Comparison of ENCODE assay signal across 36 cellular contexts in the genomic region with DNA sequence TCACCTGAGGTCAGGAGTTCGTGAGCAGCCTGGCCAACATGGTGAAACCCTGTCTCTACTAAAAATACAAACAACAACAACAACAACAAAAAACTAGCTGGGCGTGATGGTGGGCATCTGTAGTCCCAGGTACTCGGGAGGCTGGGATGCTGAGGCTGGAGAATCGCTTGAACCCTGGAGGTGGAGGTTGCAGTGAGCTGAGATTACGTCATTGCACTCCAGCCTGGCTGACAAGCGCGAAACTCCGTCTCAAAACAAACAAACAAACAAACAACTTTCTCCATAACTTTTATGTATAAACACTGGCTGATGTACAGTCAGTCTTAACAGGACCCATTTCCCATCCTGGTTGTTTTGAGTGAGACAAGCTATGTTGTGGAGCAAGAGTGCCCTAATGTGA. TPM values are rescaled to one million over a fixed set of nuclear protein-coding genes. Genes with fewer than 3 reads are reported as not detected.
"Had no signal": no experiment of that assay in that cellular context is flagged by ENCODE, and none has a peak within 500 bp of the region (broad histone marks: within the 10 kb centered on the region; RNA-seq: fewer than 3 reads in every experiment).

No MANE protein-coding gene starts in this region.

- H3K9me3 ChIP-seq: ovary, psoas muscle, spleen, stomach, thoracic aorta, thyroid gland, tibial nerve, upper lobe of left lung, vagina had no signal

- H3K36me3 ChIP-seq: neural progenitor cell, ovary, spleen, stomach, thoracic aorta, thyroid gland, tibial nerve, upper lobe of left lung, vagina had no signal

- H3K4me3 ChIP-seq: neural progenitor cell, ovary, psoas muscle, skin epidermis, smooth muscle cell, spleen, stomach, thoracic aorta, thyroid gland, tibial nerve, upper lobe of left lung, vagina had no signal

- H3K9me3 Mint-ChIP-seq: naive thymus-derived CD4-positive, alpha-beta T cell; natural killer cell; stimulated activated effector memory CD8-positive, alpha-beta T cell treated with anti-CD3 and anti-CD28 coated beads, Interleukin-12 subunit alpha, Interleukin-12 subunit beta, amount 100 ng/mL, for 72 hours; stimulated activated naive B cell treated with anti-CD40 and anti-IgM and Interleukin-4, amounts not matched to agents 10 μg/mL and 1 μg/mL and 100 μg/mL, for 72 hours; stimulated activated naive CD8-positive, alpha-beta T cell treated with anti-CD3 and anti-CD28 coated beads, Interleukin-15, Interleukin-2, amounts not matched to agents 100 ng/mL and 50 ng/mL, for 24 hours had no signal

- H2AFZ ChIP-seq: neural progenitor cell, parathyroid adenoma had no signal

- H3K79me2 ChIP-seq: parathyroid adenoma had no signal

- H3K27ac ChIP-seq: neural progenitor cell, ovary, parathyroid adenoma, psoas muscle, skin epidermis, spleen, stomach, thoracic aorta, thyroid gland, tibial nerve, upper lobe of left lung, vagina had no signal

- H3K4me2 ChIP-seq: neural progenitor cell, smooth muscle cell had no signal

- H3K4me1 Mint-ChIP-seq: naive thymus-derived CD4-positive, alpha-beta T cell; natural killer cell; nephron; neural progenitor cell; stimulated activated effector memory CD8-positive, alpha-beta T cell treated with anti-CD3 and anti-CD28 coated beads, Interleukin-12 subunit alpha, Interleukin-12 subunit beta, amount 100 ng/mL, for 72 hours; stimulated activated naive B cell treated with anti-CD40 and anti-IgM and Interleukin-4, amounts not matched to agents 10 μg/mL and 1 μg/mL and 100 μg/mL, for 72 hours had no signal

- DNase-seq: naive thymus-derived CD4-positive, alpha-beta T cell; natural killer cell; nucleus accumbens; ovary; posterior cingulate gyrus; psoas muscle; right cardiac atrium; spleen; stimulated activated CD4-positive, alpha-beta T cell treated with anti-CD3 and anti-CD28 coated beads, Interleukin-12 subunit alpha, Interleukin-12 subunit beta, amount 100 ng/mL, for 4 hours; stimulated activated CD4-positive, alpha-beta T cell treated with anti-CD3 and anti-CD28 coated beads, Interleukin-1b, Interleukin-23, amount 100 ng/mL, for 48 hours; stimulated activated CD4-positive, alpha-beta T cell treated with anti-CD3 and anti-CD28 coated beads, Interleukin-2, amount 100 ng/mL, for 48 hours; stimulated activated CD4-positive, alpha-beta T cell treated with anti-CD3 and anti-CD28 coated beads, Interleukin-4, amount 100 ng/mL, for 24 hours; stimulated activated naive B cell treated with anti-CD40 and anti-IgM and Interleukin-4, amounts not matched to agents 10 μg/mL and 1 μg/mL and 100 μg/mL, for 72 hours; stimulated activated naive CD4-positive, alpha-beta T cell treated with Interleukin-2 at 50 U/mL for 16 hours; stomach; thyroid gland; trophoblast cell had no signal

- H3K9ac ChIP-seq: neural progenitor cell, parathyroid adenoma had no signal

- H3K4me1 ChIP-seq: neural progenitor cell, psoas muscle, spleen, stomach, thyroid gland, tibial nerve, upper lobe of left lung, vagina had no signal

- H3K4me3 Mint-ChIP-seq: naive thymus-derived CD4-positive, alpha-beta T cell; natural killer cell; nephron; neural progenitor cell; stimulated activated effector memory CD8-positive, alpha-beta T cell treated with anti-CD3 and anti-CD28 coated beads, Interleukin-12 subunit alpha, Interleukin-12 subunit beta, amount 100 ng/mL, for 72 hours; stimulated activated naive B cell treated with anti-CD40 and anti-IgM and Interleukin-4, amounts not matched to agents 10 μg/mL and 1 μg/mL and 100 μg/mL, for 72 hours; stimulated activated naive CD8-positive, alpha-beta T cell treated with anti-CD3 and anti-CD28 coated beads, Interleukin-15, Interleukin-2, amounts not matched to agents 100 ng/mL and 50 ng/mL, for 24 hours had no signal

- ATAC-seq: naive thymus-derived CD4-positive, alpha-beta T cell; natural killer cell; psoas muscle; right cardiac atrium; sciatic nerve; stimulated activated effector memory CD8-positive, alpha-beta T cell treated with anti-CD3 and anti-CD28 coated beads, Interleukin-12 subunit alpha, Interleukin-12 subunit beta, amount 100 ng/mL, for 72 hours; stimulated activated naive B cell treated with anti-CD40 and anti-IgM and Interleukin-4, amounts not matched to agents 10 μg/mL and 1 μg/mL and 100 μg/mL, for 72 hours had no signal

- H3K27me3 Mint-ChIP-seq: progenitor cell of endocrine pancreas; stimulated activated naive CD8-positive, alpha-beta T cell treated with anti-CD3 and anti-CD28 coated beads, Interleukin-15, Interleukin-2, amounts not matched to agents 100 ng/mL and 50 ng/mL, for 24 hours had no signal

- H3K27me3 ChIP-seq: neural progenitor cell, ovary, thyroid gland, tibial nerve, upper lobe of left lung, vagina had no signal

- H3K36me3 Mint-ChIP-seq: naive thymus-derived CD4-positive, alpha-beta T cell; natural killer cell; neural progenitor cell; stimulated activated effector memory CD8-positive, alpha-beta T cell treated with anti-CD3 and anti-CD28 coated beads, Interleukin-12 subunit alpha, Interleukin-12 subunit beta, amount 100 ng/mL, for 72 hours; stimulated activated naive B cell treated with anti-CD40 and anti-IgM and Interleukin-4, amounts not matched to agents 10 μg/mL and 1 μg/mL and 100 μg/mL, for 72 hours had no signal

- H3K27ac Mint-ChIP-seq: naive thymus-derived CD4-positive, alpha-beta T cell; natural killer cell; nephron; neural progenitor cell; progenitor cell of endocrine pancreas; stimulated activated effector memory CD8-positive, alpha-beta T cell treated with anti-CD3 and anti-CD28 coated beads, Interleukin-12 subunit alpha, Interleukin-12 subunit beta, amount 100 ng/mL, for 72 hours; stimulated activated naive B cell treated with anti-CD40 and anti-IgM and Interleukin-4, amounts not matched to agents 10 μg/mL and 1 μg/mL and 100 μg/mL, for 72 hours; stimulated activated naive CD8-positive, alpha-beta T cell treated with anti-CD3 and anti-CD28 coated beads, Interleukin-15, Interleukin-2, amounts not matched to agents 100 ng/mL and 50 ng/mL, for 24 hours had no signal

- FAIRE-seq: urothelium cell line had no signal

RNA-seq across cellular contexts. Expression of a gene that starts 5.8 kb away (rescaled TPM):
- total RNA-seq: naive thymus-derived CD4-positive, alpha-beta T cell; natural killer cell; omental fat pad; progenitor cell of endocrine pancreas; psoas muscle; renal cortical epithelial cell; right cardiac atrium; sciatic nerve; smooth muscle cell; spleen; stomach; subcutaneous adipose tissue; temporal lobe; thoracic aorta; thyroid gland; tibial nerve; upper lobe of left lung had no signal
- polyA plus RNA-seq: naive thymus-derived CD4-positive, alpha-beta T cell; neural cell; ovary; psoas muscle; right cardiac atrium; smooth muscle cell; spleen; stomach had no signal

RNA-seq across cellular contexts. Expression of a gene that starts 31.4 kb away (rescaled TPM):
- total RNA-seq: progenitor cell of endocrine pancreas, smooth muscle cell had no signal
- polyA plus RNA-seq: naive thymus-derived CD4-positive, alpha-beta T cell; neural cell; smooth muscle cell had no signal
